10 cellular contexts compared by ENCODE assay signal in genomic region chr11:44910591-44910990, GRCh38. TPM values are rescaled to one million over a fixed set of nuclear protein-coding genes. Genes with fewer than 3 reads are reported as not detected.
DNase-seq lines count a peak whose midpoint lies in the region; ATAC-seq and TF ChIP-seq lines count a peak whose summit lies in the region.
"Had no signal": no experiment of that assay in that cellular context is flagged by ENCODE, and none has a peak within 500 bp of the region (broad histone marks: within the 10 kb centered on the region; RNA-seq: fewer than 3 reads in every experiment).

No MANE protein-coding gene starts in this region.

- H3K36me3 Mint-ChIP-seq in activated T-helper 17 cell treated with anti-CD3 and anti-CD28 coated beads, Interleukin-2, amount 50 U/mL, for 72 hours (ENCODE audit: low read depth): peaks cover 8% of the 10 kb centered on the region
- no peaks in the 10 kb centered on the region for H3K36me3 Mint-ChIP-seq in glutamatergic neuron (ENCODE audit: unreplicated experiment)

- no peak overlapping the region for H3K4me2 ChIP-seq in mammary epithelial cell (ENCODE audit: insufficient read depth, low read depth, low read length)

- no peak for ATAC-seq in Right ventricle myocardium superior (ENCODE audit: poor library complexity)
- no peak for ATAC-seq in activated T-helper 17 cell treated with anti-CD3 and anti-CD28 coated beads, Interleukin-2, amount 50 U/mL, for 72 hours (replicated peaks)

- no peak for TF ChIP-seq POLR2A in uterus (IDR thresholded peaks at IDR 0.05)

- H3K4me3 ChIP-seq in right atrium auricular region (no peak overlapping the region), mammary epithelial cell (replicated peaks in 1 of 3; ENCODE audit: insufficient read depth in 1 of 3, low read depth in 2 of 3, low read length in 3 of 3) (no peak overlapping the region), uterus (no peak overlapping the region), WERI-Rb-1 (ENCODE audit: low read depth, low read length) (no peak overlapping the region)
- H3K4me3 ChIP-seq: Peyer's patch had no signal

- H3K4me1 ChIP-seq in right atrium auricular region (peaks cover 0 to 24% of the 10 kb centered on the region in 2 donors), mammary epithelial cell (ENCODE audit: insufficient read depth, low read length) (no peaks in the 10 kb centered on the region), uterus (no peaks in the 10 kb centered on the region)

- dilution Hi-C loops in mammary epithelial cell (cut with HindIII; ENCODE audit: low sequenced_read_pairs): no loop called here

- no TSS peak for BruUV-seq in mammary epithelial cell (replicated peaks; lab: Mats Ljungman, UMichigan)

- H3K9me3 Mint-ChIP-seq in activated T-helper 17 cell treated with anti-CD3 and anti-CD28 coated beads, Interleukin-2, amount 50 U/mL, for 72 hours: no peaks in the 10 kb centered on the region
- peaks cover 6% of the 10 kb centered on the region for H3K9me3 Mint-ChIP-seq in glutamatergic neuron (ENCODE audit: unreplicated experiment)

- no peak overlapping the region for H3K9ac ChIP-seq in mammary epithelial cell (ENCODE audit: insufficient read depth, low read length)
- H3K9ac ChIP-seq: KMS-11 had no signal

- H3K36me3 ChIP-seq in right atrium auricular region (peaks cover 14% of the 10 kb centered on the region), mammary epithelial cell (ENCODE audit: insufficient read depth, low read length) (no peaks in the 10 kb centered on the region), uterus (no peaks in the 10 kb centered on the region), WERI-Rb-1 (peaks cover 8% of the 10 kb centered on the region; the same call in 1 of the 2 replicates)
- H3K36me3 ChIP-seq: Peyer's patch had no signal

- no peaks in the 10 kb centered on the region for H3K4me1 Mint-ChIP-seq in activated T-helper 17 cell treated with anti-CD3 and anti-CD28 coated beads, Interleukin-2, amount 50 U/mL, for 72 hours
- H3K4me1 Mint-ChIP-seq in glutamatergic neuron (ENCODE audit: low read depth, unreplicated experiment): peaks cover 41% of the 10 kb centered on the region

- H3K27me3 ChIP-seq in right atrium auricular region: no peaks in the 10 kb centered on the region
- no peaks in the 10 kb centered on the region for H3K27me3 ChIP-seq in mammary epithelial cell (ENCODE audit: insufficient read depth, low read length)
- no peaks in the 10 kb centered on the region for H3K27me3 ChIP-seq in uterus
- H3K27me3 ChIP-seq in WERI-Rb-1 (ENCODE audit: insufficient read depth, low read depth, severe bottlenecking): no peaks in the 10 kb centered on the region
- H3K27me3 ChIP-seq: Peyer's patch had no signal

- H3K27ac ChIP-seq in right atrium auricular region: peak overlapping the region; percentile 25 to 62
- H3K27ac ChIP-seq in mammary epithelial cell (ENCODE audit: insufficient read depth, low read depth, low read length): no peak overlapping the region
- peak overlapping the region in 1 of 2 donors; percentile 5 for H3K27ac ChIP-seq in uterus
- no peak overlapping the region for H3K27ac ChIP-seq in WERI-Rb-1
- H3K27ac ChIP-seq: KMS-11, Peyer's patch had no signal

- DNase-seq in right atrium auricular region (ENCODE audit: low spot score) (no peak), Right ventricle myocardium superior (no peak), glutamatergic neuron (no peak), mammary epithelial cell (no peak), NCI-H526 treated with DMSO at 0.1 percent for 48 hours (lab: John Stamatoyannopoulos, UW) (no peak), uterus (no peak), WERI-Rb-1 (no peak)

- H3K4me3 Mint-ChIP-seq in activated T-helper 17 cell treated with anti-CD3 and anti-CD28 coated beads, Interleukin-2, amount 50 U/mL, for 72 hours: no peak overlapping the region
- H3K4me3 Mint-ChIP-seq in glutamatergic neuron (ENCODE audit: unreplicated experiment): no peak overlapping the region

- TF ChIP-seq CTCF in right atrium auricular region (IDR thresholded peaks at IDR 0.05) (no peak), glutamatergic neuron (IDR thresholded peaks at IDR 0.05; ENCODE audit: partially characterized antibody, unreplicated experiment) (no peak), mammary epithelial cell (conservative IDR thresholded peaks at IDR 0.05 in 1 of 2, IDR thresholded peaks at IDR 0.05 in 1 of 2; ENCODE audit: extremely low read depth in 1 of 2, insufficient read depth in 1 of 2, low read depth in 1 of 2, low read length in 2 of 2) (no peak), uterus (IDR thresholded peaks at IDR 0.05) (no peak), WERI-Rb-1 (IDR thresholded peaks at IDR 0.05; ENCODE audit: low read depth, low read length) (no peak)

- H3K9me3 ChIP-seq in right atrium auricular region (no peaks in the 10 kb centered on the region), mammary epithelial cell (replicated peaks; ENCODE audit: insufficient read depth, low read length) (no peaks in the 10 kb centered on the region), uterus (no peaks in the 10 kb centered on the region), WERI-Rb-1 (ENCODE audit: severe bottlenecking) (no peaks in the 10 kb centered on the region)
- H3K9me3 ChIP-seq: Peyer's patch had no signal

- H3K79me2 ChIP-seq in mammary epithelial cell (ENCODE audit: insufficient read depth, low read length): no peaks in the 10 kb centered on the region

- no peak overlapping the region for H2AFZ ChIP-seq in mammary epithelial cell (ENCODE audit: low read depth, low read length)

- CTCF ChIA-PET in mammary epithelial cell (lab: Charles Lee; ENCODE audit: low non-redundant PET): no interaction called here

- H3K27me3 Mint-ChIP-seq in activated T-helper 17 cell treated with anti-CD3 and anti-CD28 coated beads, Interleukin-2, amount 50 U/mL, for 72 hours: no peaks in the 10 kb centered on the region
- H3K27me3 Mint-ChIP-seq in glutamatergic neuron (ENCODE audit: unreplicated experiment): peaks cover 7% of the 10 kb centered on the region

- intact Hi-C loops in Right ventricle myocardium superior (cut with DNase I) (loop anchor here (5.0 kb wide), 3 partner anchors 183 to 348 kb away; partner anchors contain the start of gene TSPAN18), mammary epithelial cell (cut with micrococcal nuclease) (loop anchor here (2.0 kb wide), 1 partner anchor 354 kb away; no protein-coding TSS in a partner anchor), uterus (cut with DNase I; ENCODE audit: low total_unique reads) (loop anchor here (5.0 kb wide), 1 partner anchor 288 kb away; no protein-coding TSS in a partner anchor)

- no peaks in the 10 kb centered on the region for H4K20me1 ChIP-seq in mammary epithelial cell (ENCODE audit: insufficient read depth, low read length)

- in situ Hi-C loops in mammary epithelial cell (cut with MboI; ENCODE audit: low sequenced_read_pairs in 2 of 2): loop anchor here (10.0 kb wide), 2 partner anchors 296 to 356 kb away; no protein-coding TSS in a partner anchor

- H3K27ac Mint-ChIP-seq in activated T-helper 17 cell treated with anti-CD3 and anti-CD28 coated beads, Interleukin-2, amount 50 U/mL, for 72 hours: peak overlapping the region; percentile 50
- H3K27ac Mint-ChIP-seq in glutamatergic neuron (ENCODE audit: unreplicated experiment): peak overlapping the region; percentile 89

- WGBS in mammary epithelial cell (ENCODE audit: low coverage, missing lambda C conversion rate): 71% methylated on average over 7 of the region's 9 CpGs

RNA-seq across cellular contexts. Expression of gene TP53I11, which starts 40.1 kb away (rescaled TPM):
- total RNA-seq in right atrium auricular region (10 to 100 TPM; 46.7 to 89.0 TPM), Right ventricle myocardium superior (47.4 TPM), glutamatergic neuron (ENCODE audit: unreplicated experiment) (420 TPM), mammary epithelial cell (10 to 100 TPM; 23.2 to 23.5 TPM), uterus (10 to 100 TPM in 3 of 4 donors, 1 to 10 TPM in 1; 3.8 to 53.9 (median 17.5) TPM)
- total RNA-seq in activated T-helper 17 cell treated with anti-CD3 and anti-CD28 coated beads, Interleukin-2, amount 50 U/mL, for 72 hours: 1 to 10 TPM; 3.8 to 6.4 TPM
- 7.3 TPM for polyA plus RNA-seq in mammary epithelial cell
- 29.3 TPM for polyA minus RNA-seq in mammary epithelial cell

Comparison
In these comparisons a context has a peak if more than half of its experiments do, and no peak if none do; other contexts are left out.
1. H3K27ac ChIP-seq: peak in right atrium auricular region (2 of 2); none in mammary epithelial cell (single experiment) and WERI-Rb-1 (single experiment).